21 cellular contexts compared by ENCODE assay signal in the genomic region with DNA sequence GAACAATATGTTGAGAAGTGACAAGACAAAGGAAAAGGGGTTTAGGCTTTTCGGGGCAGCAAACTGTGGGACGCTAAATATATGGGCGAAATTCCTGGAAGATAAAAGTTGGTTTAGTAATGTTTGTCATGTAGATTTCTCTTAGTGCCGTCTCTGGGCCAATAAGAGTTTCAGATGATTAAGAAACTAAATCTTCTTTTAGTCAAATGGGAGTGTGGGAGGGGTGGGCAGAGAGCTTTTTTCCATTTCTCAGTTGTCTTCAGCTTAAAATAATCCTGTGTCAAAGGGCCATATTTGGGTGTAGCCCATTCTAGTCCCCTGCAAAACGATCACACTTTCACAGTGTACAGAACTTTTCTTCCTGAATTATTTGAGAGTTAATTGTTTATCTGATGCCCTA. TPM values are rescaled to one million over a fixed set of nuclear protein-coding genes. Genes with fewer than 3 reads are reported as not detected.
DNase-seq lines count a peak whose midpoint lies in the region; ATAC-seq and TF ChIP-seq lines count a peak whose summit lies in the region.
"Had no signal": no experiment of that assay in that cellular context is flagged by ENCODE, and none has a peak within 500 bp of the region (broad histone marks: within the 10 kb centered on the region; RNA-seq: fewer than 3 reads in every experiment).

No MANE protein-coding gene starts in this region.

- H3K27me3 Mint-ChIP-seq in activated naive CD8-positive, alpha-beta T cell treated with anti-CD3 and anti-CD28 coated beads for 36 hours = no peaks in the 10 kb centered on the region
- peaks cover 2% of the 10 kb centered on the region for H3K27me3 Mint-ChIP-seq in chondrocyte (ENCODE audit: low read depth)
- H3K27me3 Mint-ChIP-seq: B cell, IgD-negative memory B cell had no signal

- no peak overlapping the region for H3K4me3 ChIP-seq in GM12865 (ENCODE audit: low read depth, low read length)
- H3K4me3 ChIP-seq: sigmoid colon, SJSA1, tibial nerve had no signal

- peaks cover 30% of the 10 kb centered on the region for H3K4me1 Mint-ChIP-seq in activated naive CD8-positive, alpha-beta T cell treated with anti-CD3 and anti-CD28 coated beads for 36 hours
- peaks cover 8% of the 10 kb centered on the region for H3K4me1 Mint-ChIP-seq in chondrocyte (ENCODE audit: low read depth)

- H3K27ac Mint-ChIP-seq in activated naive CD8-positive, alpha-beta T cell treated with anti-CD3 and anti-CD28 coated beads for 36 hours = peak overlapping the region; percentile 17
- no peak overlapping the region for H3K27ac Mint-ChIP-seq in chondrocyte (ENCODE audit: unreplicated experiment)
- H3K27ac Mint-ChIP-seq: B cell had no signal

- no peak for TF ChIP-seq CTCF in GM12865 (IDR thresholded peaks at IDR 0.05; ENCODE audit: insufficient read depth, low read depth, low read length, missing control alignments)
- no peak for TF ChIP-seq CTCF in chondrocyte (IDR thresholded peaks at IDR 0.05)

- H3K9me3 Mint-ChIP-seq in activated naive CD8-positive, alpha-beta T cell treated with anti-CD3 and anti-CD28 coated beads for 36 hours = no peaks in the 10 kb centered on the region
- H3K9me3 Mint-ChIP-seq in chondrocyte (ENCODE audit: low read depth) = no peaks in the 10 kb centered on the region
- H3K9me3 Mint-ChIP-seq: IgD-negative memory B cell had no signal

- DNase-seq in GM12865 (ENCODE audit: low read depth) = peak; percentile 46
- no peak for DNase-seq in activated naive CD8-positive, alpha-beta T cell treated with anti-CD3 and anti-CD28 coated beads for 36 hours
- no peak for DNase-seq in chondrocyte (ENCODE audit: low spot score)
- DNase-seq in DMS 273 treated with DMSO at 0.1 percent for 48 hours (lab: John Stamatoyannopoulos, UW) = no peak
- DNase-seq: activated CD4-positive, alpha-beta T cell treated with anti-CD3 and anti-CD28 coated beads, Interleukin-2, amount 50 U/mL, for 4 hours; activated gamma-delta T cell treated with Interleukin-2 at 50 U/mL for 16 hours; foreskin fibroblast; left cardiac atrium; NCI-H2029 treated with DMSO at 0.1 percent for 48 hours; NCI-H510A treated with DMSO at 0.1 percent for 48 hours; sigmoid colon; stimulated activated CD4-positive, alpha-beta T cell treated with anti-CD3 and anti-CD28 coated beads, Interleukin-4, amount 100 ng/mL, for 24 hours; stimulated activated CD8-positive, alpha-beta memory T cell treated with anti-CD3 and anti-CD28 coated beads, Interleukin-4, amount 100 ng/mL, for 48 hours had no signal

- no peak overlapping the region for H3K4me3 Mint-ChIP-seq in activated naive CD8-positive, alpha-beta T cell treated with anti-CD3 and anti-CD28 coated beads for 36 hours
- no peak overlapping the region for H3K4me3 Mint-ChIP-seq in chondrocyte (ENCODE audit: unreplicated experiment)
- H3K4me3 Mint-ChIP-seq: B cell had no signal

- ATAC-seq in GM18498 (IDR thresholded peaks at IDR 0.05; ENCODE audit: unreplicated experiment) = peak; percentile 50
- peak; percentile 54 for ATAC-seq in HG03442 (IDR thresholded peaks at IDR 0.05; ENCODE audit: unreplicated experiment)
- ATAC-seq in GM18907 (IDR thresholded peaks at IDR 0.05; ENCODE audit: unreplicated experiment) = no peak
- ATAC-seq in HG03521 (IDR thresholded peaks at IDR 0.05; ENCODE audit: unreplicated experiment) = no peak
- ATAC-seq: left cardiac atrium had no signal

- peaks cover 36% of the 10 kb centered on the region for H3K36me3 Mint-ChIP-seq in activated naive CD8-positive, alpha-beta T cell treated with anti-CD3 and anti-CD28 coated beads for 36 hours
- H3K36me3 Mint-ChIP-seq in chondrocyte (ENCODE audit: low read depth) = no peaks in the 10 kb centered on the region
- H3K36me3 Mint-ChIP-seq: IgD-negative memory B cell had no signal

RNA-seq across cellular contexts. Expression of a gene that starts 41.6 kb away (rescaled TPM):
- total RNA-seq in activated naive CD8-positive, alpha-beta T cell treated with anti-CD3 and anti-CD28 coated beads for 36 hours = 10 to 100 TPM; 58.6 to 65.6 TPM
- total RNA-seq in chondrocyte = 18.1 to 34.1 TPM (median 19.0 TPM) in 3 replicates

Comparison
In these comparisons a context has a peak if more than half of its experiments do, and no peak if none do; other contexts are left out.
1. ATAC-seq: peak in GM18498 (single experiment) and HG03442 (single experiment); none in GM18907 (single experiment) and HG03521 (single experiment).